ENCODE assay signal across 10 cellular contexts in genomic region chr12:32025906-32026305, GRCh38.
DNase-seq lines count a peak whose midpoint lies in the region; ATAC-seq and TF ChIP-seq lines count a peak whose summit lies in the region.
"Had no signal": no experiment of that assay in that cellular context is flagged by ENCODE, and none has a peak within 500 bp of the region (broad histone marks: within the 10 kb centered on the region; RNA-seq: fewer than 3 reads in every experiment).

No MANE protein-coding gene starts in this region.

- H3K36me3 ChIP-seq in thymus (ENCODE audit: control insufficient read depth, insufficient read depth) = no peaks in the 10 kb centered on the region
- no peaks in the 10 kb centered on the region for H3K36me3 ChIP-seq in esophagus squamous epithelium
- no peaks in the 10 kb centered on the region for H3K36me3 ChIP-seq in SJCRH30
- no peaks in the 10 kb centered on the region for H3K36me3 ChIP-seq in uterus

- peak; percentile 39 for DNase-seq in activated CD4-positive, CD25-positive, alpha-beta regulatory T cell treated with anti-CD3 and anti-CD28 coated beads, Interleukin-2, amount 50 U/mL, for 72 hours
- peak; percentile 6 for DNase-seq in activated naive CD8-positive, alpha-beta T cell treated with anti-CD3 and anti-CD28 coated beads, Interleukin-2, amount 50 U/mL, for 16 hours (ENCODE audit: low read depth, low spot score)
- DNase-seq in esophagus squamous epithelium (lab: John Stamatoyannopoulos, UW) (no peak), SJCRH30 (no peak), uterus (no peak)
- DNase-seq: amygdala, NCI-H82, substantia nigra had no signal

- H3K4me3 ChIP-seq in thymus (ENCODE audit: low read length) (no peak overlapping the region), esophagus squamous epithelium (no peak overlapping the region), SJCRH30 (no peak overlapping the region), uterus (no peak overlapping the region)

- H3K27ac ChIP-seq in thymus (ENCODE audit: low read depth) (peak overlapping the region; percentile 82), esophagus squamous epithelium (no peak overlapping the region), SJCRH30 (no peak overlapping the region), uterus (no peak overlapping the region)

- ATAC-seq in GM21737 (IDR thresholded peaks at IDR 0.05; ENCODE audit: unreplicated experiment) = peak; percentile 82

- WGBS in thymus = 12% methylated on average over 8 of the region's 8 CpGs
- 77 to 85% methylated on average over 8 of the region's 8 CpGs for WGBS in esophagus squamous epithelium, 2 donors

- no peaks in the 10 kb centered on the region for H3K27me3 ChIP-seq in thymus (ENCODE audit: control insufficient read depth, insufficient read depth)
- H3K27me3 ChIP-seq in esophagus squamous epithelium = no peaks in the 10 kb centered on the region
- no peaks in the 10 kb centered on the region for H3K27me3 ChIP-seq in SJCRH30
- H3K27me3 ChIP-seq in uterus = no peaks in the 10 kb centered on the region

- intact Hi-C loops in esophagus squamous epithelium (cut with DNase I) = no loop called here
- intact Hi-C loops in uterus (cut with DNase I; ENCODE audit: low total_unique reads) = no loop called here

- H3K9me3 ChIP-seq in thymus (ENCODE audit: control insufficient read depth) (no peaks in the 10 kb centered on the region), esophagus squamous epithelium (no peaks in the 10 kb centered on the region), SJCRH30 (replicated peaks) (no peaks in the 10 kb centered on the region), uterus (no peaks in the 10 kb centered on the region)

- no peak for TF ChIP-seq CTCF in esophagus squamous epithelium (IDR thresholded peaks at IDR 0.05)
- no peak for TF ChIP-seq CTCF in uterus (IDR thresholded peaks at IDR 0.05)

- no peak for TF ChIP-seq POLR2A in esophagus squamous epithelium (IDR thresholded peaks at IDR 0.05)
- TF ChIP-seq POLR2A in uterus (IDR thresholded peaks at IDR 0.05) = no peak

- H3K4me1 ChIP-seq in thymus (ENCODE audit: control insufficient read depth, insufficient read depth, low read length) (peaks cover 10% of the 10 kb centered on the region), esophagus squamous epithelium (no peaks in the 10 kb centered on the region), SJCRH30 (no peaks in the 10 kb centered on the region), uterus (no peaks in the 10 kb centered on the region)

Comparison
In these comparisons a context has a peak if more than half of its experiments do, and no peak if none do; other contexts are left out.
1. DNase-seq: peak in activated CD4-positive, CD25-positive, alpha-beta regulatory T cell treated with anti-CD3 and anti-CD28 coated beads, Interleukin-2, amount 50 U/mL, for 72 hours (single experiment) and activated naive CD8-positive, alpha-beta T cell treated with anti-CD3 and anti-CD28 coated beads, Interleukin-2, amount 50 U/mL, for 16 hours (single experiment); none in esophagus squamous epithelium (single experiment), SJCRH30 (0 of 2) and uterus (0 of 2).